In the genomic region with DNA sequence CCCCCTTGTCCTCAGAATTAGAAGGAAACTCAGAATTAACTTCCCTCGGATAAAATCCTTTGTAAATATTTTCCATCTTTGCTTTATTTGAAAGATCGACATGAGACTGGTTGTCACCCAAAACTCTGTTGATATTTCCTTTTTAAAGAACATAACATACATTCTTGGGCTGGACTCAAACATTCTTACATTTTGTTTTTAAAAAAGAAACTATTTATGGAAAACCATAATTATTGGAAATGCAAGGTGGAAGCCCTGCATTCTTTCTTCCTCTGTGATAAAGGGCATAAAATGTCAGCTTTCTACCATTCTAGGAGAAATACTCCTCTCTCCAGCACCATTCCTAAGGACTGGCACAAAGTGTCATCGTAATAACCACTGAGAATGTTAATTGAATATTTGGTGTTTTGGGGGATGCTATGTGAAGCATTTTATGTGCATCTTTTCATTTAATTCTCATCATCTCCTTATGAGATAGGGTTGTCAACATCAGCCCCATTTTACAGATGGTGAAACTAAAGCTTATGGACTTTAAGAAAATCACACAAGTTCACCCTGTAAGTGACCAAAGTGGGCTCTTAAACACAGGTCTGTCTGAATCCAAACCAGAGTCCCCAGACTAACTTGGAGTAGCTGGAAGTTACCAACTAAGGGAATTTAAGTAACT, we compare ENCODE assay signal across 19 cellular contexts. TPM values are rescaled to one million over a fixed set of nuclear protein-coding genes. Genes with fewer than 3 reads are reported as not detected.
DNase-seq lines count a peak whose midpoint lies in the region; ATAC-seq and TF ChIP-seq lines count a peak whose summit lies in the region.
"Had no signal": no experiment of that assay in that cellular context is flagged by ENCODE, and none has a peak within 500 bp of the region (broad histone marks: within the 10 kb centered on the region; RNA-seq: fewer than 3 reads in every experiment).

No MANE protein-coding gene starts in this region.

- no peak for TF ChIP-seq POLR2A in stomach (IDR thresholded peaks at IDR 0.05)

- no peak for TF ChIP-seq EP300 in stomach (IDR thresholded peaks at IDR 0.05)

- no peak overlapping the region for H3K9ac ChIP-seq in HUES48 (ENCODE audit: low read depth, low read length)

- no peak for ATAC-seq in lower lobe of right lung
- no peak for ATAC-seq in thoracic aorta (ENCODE audit: insufficient number of reproducible peaks, low FRiP score, low read depth)
- no peak for ATAC-seq in GM19035 (IDR thresholded peaks at IDR 0.05; ENCODE audit: unreplicated experiment)
- ATAC-seq: HepG2 had no signal

- H3K36me3 ChIP-seq in HUES48 (ENCODE audit: control insufficient read depth, insufficient read depth, low read length) (no peaks in the 10 kb centered on the region), lower lobe of right lung (no peaks in the 10 kb centered on the region), thoracic aorta (no peaks in the 10 kb centered on the region), stomach (no peaks in the 10 kb centered on the region)
- H3K36me3 ChIP-seq: HAP-1, SJCRH30 had no signal

- 52 to 76% (median 61%) methylated on average over 3 of the region's 3 CpGs for WGBS in stomach, 5 donors

- H3K4me1 ChIP-seq in HUES48 (ENCODE audit: control insufficient read depth, insufficient read depth, low read length) (peaks cover 6% of the 10 kb centered on the region; the same call in 1 of the 2 replicates), lower lobe of right lung (peaks cover 9% of the 10 kb centered on the region), thoracic aorta (ENCODE audit: control insufficient read depth in 1 of 2, low read depth in 2 of 2) (peaks cover 29 to 98% of the 10 kb centered on the region in 2 donors), stomach (no peaks in the 10 kb centered on the region)
- H3K4me1 ChIP-seq: HAP-1 had no signal

- DNase-seq in coronary artery (ENCODE audit: low spot score) (no peak), lower lobe of right lung (no peak), thoracic aorta (ENCODE audit: low spot score) (no peak), stomach (no peak), middle frontal gyrus (ENCODE audit: extremely low spot score, low spot score) (no peak)
- DNase-seq in NK-92 treated with Interleukin-12 subunit alpha and Interleukin-12 subunit beta, amount 100 ng/mL, for 24 hours (lab: John Stamatoyannopoulos, UW): no peak
- DNase-seq: Caco-2; CD4-positive, CD25-positive, alpha-beta regulatory T cell; DMS153; NCI-H1048; NCI-H1436 treated with DMSO at 0.1 percent for 48 hours; NCI-H2029 treated with DMSO at 0.1 percent for 48 hours; NCI-H82; PC-9; SJCRH30 had no signal

- H3K27me3 ChIP-seq in HUES48 (ENCODE audit: control insufficient read depth, insufficient read depth, low read length): no peaks in the 10 kb centered on the region
- no peaks in the 10 kb centered on the region for H3K27me3 ChIP-seq in lower lobe of right lung (ENCODE audit: low read depth)
- no peaks in the 10 kb centered on the region for H3K27me3 ChIP-seq in thoracic aorta (replicated peaks; ENCODE audit: insufficient read depth)
- no peaks in the 10 kb centered on the region for H3K27me3 ChIP-seq in stomach
- H3K27me3 ChIP-seq: SJCRH30 had no signal

- TF ChIP-seq CTCF in coronary artery (IDR thresholded peaks at IDR 0.05) (no peak), lower lobe of right lung (IDR thresholded peaks at IDR 0.05) (no peak), thoracic aorta (IDR thresholded peaks at IDR 0.05) (no peak), stomach (IDR thresholded peaks at IDR 0.05) (no peak)

- peak overlapping the region; percentile 55 for H3K27ac ChIP-seq in HUES48 (ENCODE audit: low read depth, low read length)
- H3K27ac ChIP-seq in coronary artery: peak overlapping the region; percentile 50 to 90
- peak overlapping the region; percentile 22 for H3K27ac ChIP-seq in lower lobe of right lung
- H3K27ac ChIP-seq in thoracic aorta: peak overlapping the region; percentile 90 to 94
- H3K27ac ChIP-seq in stomach: no peak overlapping the region
- H3K27ac ChIP-seq: PC-9, SJCRH30 had no signal

- intact Hi-C loops in lower lobe of right lung (cut with DNase I): no loop called here
- intact Hi-C loops in stomach (cut with DNase I; ENCODE audit: low total_unique reads): no loop called here

- H3K9me3 ChIP-seq in HUES48 (ENCODE audit: control insufficient read depth, insufficient read depth, low read length): no peaks in the 10 kb centered on the region
- no peaks in the 10 kb centered on the region for H3K9me3 ChIP-seq in lower lobe of right lung
- H3K9me3 ChIP-seq in thoracic aorta: no peaks in the 10 kb centered on the region
- no peaks in the 10 kb centered on the region for H3K9me3 ChIP-seq in stomach
- H3K9me3 ChIP-seq: Caco-2, HAP-1, SJCRH30 had no signal

- H3K4me3 ChIP-seq in HUES48 (ENCODE audit: low read depth, low read length) (no peak overlapping the region), coronary artery (no peak overlapping the region), lower lobe of right lung (no peak overlapping the region), thoracic aorta (peak overlapping the region; percentile 4), stomach (no peak overlapping the region)
- H3K4me3 ChIP-seq: HAP-1, PC-9, SJCRH30 had no signal

RNA-seq across cellular contexts. Expression of gene LMCD1, which starts 46.0 kb away (rescaled TPM):
- 93.6 TPM for total RNA-seq in lower lobe of right lung
- total RNA-seq in thoracic aorta: 100 to 1,000 TPM; 813 to 852 TPM
- total RNA-seq in stomach: 10 to 100 TPM in 3 of 5 donors, under 1 TPM in 2; 0.58 to 42.3 (median 17.4) TPM
- 10 to 100 TPM; 21.0 to 60.2 (median 45.5) TPM for polyA plus RNA-seq in stomach

Comparison
In these comparisons a context has a peak if more than half of its experiments do, and no peak if none do; other contexts are left out.
1. H3K27ac ChIP-seq: peak in HUES48 (single experiment), coronary artery (2 of 2), lower lobe of right lung (single experiment) and thoracic aorta (2 of 2); none in stomach (0 of 5).